Comparison of ENCODE assay signal across 12 cellular contexts in genomic region chr20:37734228-37734980, GRCh38. TPM values are rescaled to one million over a fixed set of nuclear protein-coding genes. Genes with fewer than 3 reads are reported as not detected.
DNase-seq lines count a peak whose midpoint lies in the region; ATAC-seq and TF ChIP-seq lines count a peak whose summit lies in the region.
"Had no signal": no experiment of that assay in that cellular context is flagged by ENCODE, and none has a peak within 500 bp of the region (broad histone marks: within the 10 kb centered on the region; RNA-seq: fewer than 3 reads in every experiment).

No MANE protein-coding gene starts in this region.

- no peaks in the 10 kb centered on the region for H3K36me3 ChIP-seq in ovary
- H3K36me3 ChIP-seq in thyroid gland = peaks cover 10 to 11% of the 10 kb centered on the region in 2 donors

- H3K4me1 ChIP-seq in ovary (ENCODE audit: insufficient read depth) (no peaks in the 10 kb centered on the region), thyroid gland (no peaks in the 10 kb centered on the region)

- peak; percentile 88 for ATAC-seq in SK-N-SH treated with all-trans-retinoic acid at 6 μM for 48 hours
- ATAC-seq in HG02852 (IDR thresholded peaks at IDR 0.05; ENCODE audit: unreplicated experiment) = no peak

- no peak for TF ChIP-seq CTCF in fibroblast of mammary gland (conservative IDR thresholded peaks at IDR 0.05; ENCODE audit: control insufficient read depth, insufficient read depth, low read depth, low read length)
- no peak for TF ChIP-seq CTCF in ovary (IDR thresholded peaks at IDR 0.05)
- no peak for TF ChIP-seq CTCF in thyroid gland (IDR thresholded peaks at IDR 0.05)

- H3K27ac ChIP-seq in ovary (no peak overlapping the region), thyroid gland (no peak overlapping the region)
- H3K27ac ChIP-seq: parathyroid adenoma, tibial nerve had no signal

- TF ChIP-seq POLR2A in ovary (IDR thresholded peaks at IDR 0.05) (no peak), thyroid gland (IDR thresholded peaks at IDR 0.05) (no peak)

- intact Hi-C loops in ovary (cut with DNase I) (no loop called here), thyroid gland (cut with DNase I) (no loop called here)

- peaks cover 0 to 6% of the 10 kb centered on the region in 2 donors for H3K9me3 ChIP-seq in ovary
- H3K9me3 ChIP-seq in thyroid gland = no peaks in the 10 kb centered on the region
- H3K9me3 ChIP-seq: tibial nerve had no signal

- no peak for TF ChIP-seq EP300 in ovary (IDR thresholded peaks at IDR 0.05)

- peak; percentile 63 for DNase-seq in A172 (ENCODE audit: low spot score)
- peak; percentile 79 for DNase-seq in DMS 273 (lab: John Stamatoyannopoulos, UW; ENCODE audit: unreplicated experiment)
- peak; percentile 90 for DNase-seq in fibroblast of mammary gland (ENCODE audit: low read depth)
- DNase-seq in ovary = no peak
- no peak for DNase-seq in thyroid gland
- no peak for DNase-seq in stimulated activated CD4-positive, alpha-beta T cell treated with anti-CD3 and anti-CD28 coated beads, Interleukin-4, amount 100 ng/mL, for 24 hours
- DNase-seq: foreskin fibroblast, NCI-H774 had no signal

- 66 to 75% (median 68%) methylated on average over 8 of the region's 8 CpGs for WGBS in ovary, 3 donors
- 78 to 83% methylated on average over 8 of the region's 8 CpGs for WGBS in thyroid gland, 2 donors

- H3K4me3 ChIP-seq in fibroblast of mammary gland (ENCODE audit: control insufficient read depth, low read depth, low read length) = no peak overlapping the region
- no peak overlapping the region for H3K4me3 ChIP-seq in ovary
- H3K4me3 ChIP-seq in thyroid gland (replicated peaks in 1 of 3) = no peak overlapping the region
- H3K4me3 ChIP-seq: tibial nerve had no signal

- H3K27me3 ChIP-seq in ovary = no peaks in the 10 kb centered on the region
- no peaks in the 10 kb centered on the region for H3K27me3 ChIP-seq in thyroid gland
- H3K27me3 ChIP-seq: tibial nerve had no signal

TF ChIP-seq in SK-N-SH treated with all-trans-retinoic acid at 6 μM for 48 hours, 23 proteins besides CTCF, POLR2A, EP300 and RAD21:
- peak; percentile 73 for TF ChIP-seq ISL1 (CRISPR knock-in tag; IDR thresholded peaks at IDR 0.05)
- TF ChIP-seq ZFP3 (CRISPR knock-in tag; IDR thresholded peaks at IDR 0.05) = 0 out of 2 replicates have a peak, but pooled peaks have one; percentile 27
- TF ChIP-seq ZC3H10 (CRISPR knock-in tag; IDR thresholded peaks at IDR 0.05) = peak; percentile 53; the same call in 1 of the 2 replicates
- 0 out of 2 replicates have a peak, but pooled peaks have one; percentile 38 for TF ChIP-seq CSDC2 (CRISPR knock-in tag; IDR thresholded peaks at IDR 0.05)
- no peak for TF ChIP-seq CREB5 (CRISPR knock-in tag; IDR thresholded peaks at IDR 0.05; ENCODE audit: low read depth)
- TF ChIP-seq ARNTL (CRISPR knock-in tag; IDR thresholded peaks at IDR 0.05; ENCODE audit: borderline replicate concordance, low read depth) = no peak

RNA-seq across cellular contexts. Expression of gene CTNNBL1, which starts 40.6 kb away (rescaled TPM):
- total RNA-seq in A172 (2014; rRNA removed; shearing (Covaris generic)) = 35.0 and 48.0 TPM in 2 replicates
- 10 to 100 TPM; 17.3 to 54.6 (median 42.3) TPM for total RNA-seq in ovary
- 10 to 100 TPM; 33.0 to 58.7 TPM for polyA plus RNA-seq in ovary
- total RNA-seq in thyroid gland = 10 to 100 TPM; 22.3 to 31.2 (median 24.6) TPM

Comparison
In these comparisons a context has a peak if more than half of its experiments do, and no peak if none do; other contexts are left out.
1. DNase-seq: peak in A172 (single experiment), DMS 273 (single experiment) and fibroblast of mammary gland (single experiment); none in ovary (0 of 5), thyroid gland (0 of 2) and stimulated activated CD4-positive, alpha-beta T cell treated with anti-CD3 and anti-CD28 coated beads, Interleukin-4, amount 100 ng/mL, for 24 hours (single experiment).